1 cellular context compared by ENCODE assay signal in the genomic region with DNA sequence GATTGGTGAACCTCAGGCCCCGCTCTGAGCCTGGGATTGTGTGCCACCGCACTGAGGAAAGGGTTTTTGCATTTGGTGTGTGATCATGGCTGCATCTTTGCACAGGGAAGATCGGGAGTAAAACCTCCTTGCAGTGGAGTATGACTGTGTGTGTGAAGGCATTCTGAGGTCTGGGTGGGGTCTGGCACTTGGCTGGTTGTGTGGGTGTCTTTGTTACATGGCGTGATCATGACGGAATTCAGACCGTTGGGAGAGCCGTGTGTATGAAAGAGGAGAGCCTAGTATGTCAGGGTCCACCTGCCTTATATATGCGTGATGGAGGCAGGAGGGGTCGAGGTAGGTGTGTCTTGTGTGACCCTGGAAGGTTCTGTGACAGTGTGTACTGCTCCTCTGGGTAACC.
TF ChIP-seq lines count a peak whose summit lies in the region.

No MANE protein-coding gene starts in this region.

TF ChIP-seq in SK-N-SH, 30 proteins besides CTCF, POLR2A, EP300 and RAD21:
- TF ChIP-seq GABPA (IDR thresholded peaks at IDR 0.05; ENCODE audit: low read depth) (no peak), GATA2 (CRISPR knock-in tag; IDR thresholded peaks at IDR 0.05) (no peak), MEF2A (IDR thresholded peaks at IDR 0.05; ENCODE audit: borderline replicate concordance, low read depth) (no peak), YY1 (IDR thresholded peaks at IDR 0.05; ENCODE audit: low read depth) (no peak), POLR2AphosphoS5 (IDR thresholded peaks at IDR 0.05; ENCODE audit: low read depth, low read length) (no peak), TCF12 (IDR thresholded peaks at IDR 0.05) (no peak), FOSL2 (IDR thresholded peaks at IDR 0.05; ENCODE audit: borderline replicate concordance, low read depth) (no peak), TAF1 (IDR thresholded peaks at IDR 0.05; ENCODE audit: borderline replicate concordance, low read depth, low read length) (no peak), FOXM1 (IDR thresholded peaks at IDR 0.05; ENCODE audit: low read depth) (no peak), RFX5 (IDR thresholded peaks at IDR 0.05; ENCODE audit: low read length) (no peak), NFIC (IDR thresholded peaks at IDR 0.05; ENCODE audit: borderline replicate concordance) (no peak), RXRA (IDR thresholded peaks at IDR 0.05; ENCODE audit: borderline replicate concordance, low read depth) (no peak), SMC3 (IDR thresholded peaks at IDR 0.05; ENCODE audit: low read depth, low read length) (no peak)
- TF ChIP-seq, protein P1, sequence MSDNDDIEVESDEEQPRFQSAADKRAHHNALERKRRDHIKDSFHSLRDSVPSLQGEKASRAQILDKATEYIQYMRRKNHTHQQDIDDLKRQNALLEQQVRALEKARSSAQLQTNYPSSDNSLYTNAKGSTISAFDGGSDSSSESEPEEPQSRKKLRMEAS (IDR thresholded peaks at IDR 0.05; ENCODE audit: low read depth), result no peak
- TF ChIP-seq, protein P2, sequence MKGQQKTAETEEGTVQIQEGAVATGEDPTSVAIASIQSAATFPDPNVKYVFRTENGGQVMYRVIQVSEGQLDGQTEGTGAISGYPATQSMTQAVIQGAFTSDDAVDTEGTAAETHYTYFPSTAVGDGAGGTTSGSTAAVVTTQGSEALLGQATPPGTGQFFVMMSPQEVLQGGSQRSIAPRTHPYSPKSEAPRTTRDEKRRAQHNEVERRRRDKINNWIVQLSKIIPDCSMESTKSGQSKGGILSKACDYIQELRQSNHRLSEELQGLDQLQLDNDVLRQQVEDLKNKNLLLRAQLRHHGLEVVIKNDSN (IDR thresholded peaks at IDR 0.05; ENCODE audit: borderline replicate concordance, low read depth), result no peak
- TF ChIP-seq, protein P3, sequence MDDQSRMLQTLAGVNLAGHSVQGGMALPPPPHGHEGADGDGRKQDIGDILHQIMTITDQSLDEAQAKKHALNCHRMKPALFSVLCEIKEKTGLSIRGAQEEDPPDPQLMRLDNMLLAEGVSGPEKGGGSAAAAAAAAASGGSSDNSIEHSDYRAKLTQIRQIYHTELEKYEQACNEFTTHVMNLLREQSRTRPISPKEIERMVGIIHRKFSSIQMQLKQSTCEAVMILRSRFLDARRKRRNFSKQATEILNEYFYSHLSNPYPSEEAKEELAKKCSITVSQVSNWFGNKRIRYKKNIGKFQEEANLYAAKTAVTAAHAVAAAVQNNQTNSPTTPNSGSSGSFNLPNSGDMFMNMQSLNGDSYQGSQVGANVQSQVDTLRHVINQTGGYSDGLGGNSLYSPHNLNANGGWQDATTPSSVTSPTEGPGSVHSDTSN (IDR thresholded peaks at IDR 0.05), result no peak
